Comparison of ENCODE assay signal across 14 cellular contexts in genomic region chr2:227853204-227853629, GRCh38. TPM values are rescaled to one million over a fixed set of nuclear protein-coding genes. Genes with fewer than 3 reads are reported as not detected.
DNase-seq lines count a peak whose midpoint lies in the region; ATAC-seq and TF ChIP-seq lines count a peak whose summit lies in the region.
"Had no signal": no experiment of that assay in that cellular context is flagged by ENCODE, and none has a peak within 500 bp of the region (broad histone marks: within the 10 kb centered on the region; RNA-seq: fewer than 3 reads in every experiment).

No MANE protein-coding gene starts in this region.

- H3K27ac ChIP-seq in ACC112 (ENCODE audit: low read depth, low read length), result peak overlapping the region; percentile 59
- H3K27ac ChIP-seq: BLaER1 treated with 17β-estradiol and CSF1 and Interleukin-3, amounts not matched to agents 10 nM and 100 nM; gastrocnemius medialis had no signal

- H3K27me3 ChIP-seq in ACC112 (ENCODE audit: insufficient read depth, low read length), result no peaks in the 10 kb centered on the region
- H3K27me3 ChIP-seq: BLaER1 treated with 17β-estradiol and CSF1 and Interleukin-3, amounts not matched to agents 10 nM and 100 nM; gastrocnemius medialis had no signal

- DNase-seq in HFF-Myc (ENCODE audit: extremely low read depth, low read depth) (peak; percentile 16), amniotic epithelial cell (ENCODE audit: low read depth) (peak; percentile 96), glomerular visceral epithelial cell (ENCODE audit: extremely low spot score) (peak; percentile 100), superior temporal gyrus (ENCODE audit: extremely low spot score) (no peak), Kasumi-1 (lab: John Stamatoyannopoulos, UW) (no peak), left lobe of liver (ENCODE audit: low spot score) (no peak)
- DNase-seq: activated CD8-positive, alpha-beta memory T cell treated with anti-CD3 and anti-CD28 coated beads, Interleukin-2, amount 50 U/mL, for 48 hours; anterior cingulate cortex; gastrocnemius medialis had no signal

- H3K36me3 ChIP-seq in ACC112 (ENCODE audit: insufficient read depth, low read length), result no peaks in the 10 kb centered on the region
- H3K36me3 ChIP-seq: BLaER1 treated with 17β-estradiol and CSF1 and Interleukin-3, amounts not matched to agents 10 nM and 100 nM; gastrocnemius medialis had no signal

- peaks cover 53% of the 10 kb centered on the region for H3K4me1 ChIP-seq in ACC112 (ENCODE audit: control insufficient read depth, insufficient read depth, low read length, unreplicated experiment)
- H3K4me1 ChIP-seq: gastrocnemius medialis had no signal

- peak overlapping the region; percentile 43 for H2AFZ ChIP-seq in ACC112 (ENCODE audit: low read length, unreplicated experiment)

- no peak overlapping the region for H3K4me3 ChIP-seq in ACC112 (ENCODE audit: low read depth, low read length)
- H3K4me3 ChIP-seq in HFF-Myc (replicated peaks; ENCODE audit: low read depth, low read length), result no peak overlapping the region
- H3K4me3 ChIP-seq: BLaER1 treated with 17β-estradiol and CSF1 and Interleukin-3, amounts not matched to agents 10 nM and 100 nM; gastrocnemius medialis had no signal

- ATAC-seq in left lobe of liver (no peak), HG03159 (IDR thresholded peaks at IDR 0.05; ENCODE audit: unreplicated experiment) (no peak)
- ATAC-seq: gastrocnemius medialis had no signal

- H3K79me2 ChIP-seq in ACC112 (ENCODE audit: control insufficient read depth, insufficient read depth, low read length, unreplicated experiment), result no peaks in the 10 kb centered on the region

- no peak for TF ChIP-seq CTCF in HFF-Myc (IDR thresholded peaks at IDR 0.05; ENCODE audit: low read depth, low read length, missing control alignments)

RNA-seq across cellular contexts. Expression of gene DAW1, which starts 18.2 kb away (rescaled TPM):
- not detected for total RNA-seq in left lobe of liver
- total RNA-seq: gastrocnemius medialis, mononuclear cell, skeletal muscle tissue had no signal

RNA-seq across cellular contexts. Expression of gene CCL20, which starts 39.6 kb away (rescaled TPM):
- total RNA-seq in left lobe of liver, result not detected
- total RNA-seq: skeletal muscle tissue had no signal

Comparison
In these comparisons a context has a peak if more than half of its experiments do, and no peak if none do; other contexts are left out.
1. DNase-seq: peak in HFF-Myc (single experiment), amniotic epithelial cell (single experiment) and glomerular visceral epithelial cell (single experiment); none in superior temporal gyrus (single experiment), Kasumi-1 (0 of 2) and left lobe of liver (single experiment).